20 cellular contexts compared by ENCODE assay signal in the genomic region with DNA sequence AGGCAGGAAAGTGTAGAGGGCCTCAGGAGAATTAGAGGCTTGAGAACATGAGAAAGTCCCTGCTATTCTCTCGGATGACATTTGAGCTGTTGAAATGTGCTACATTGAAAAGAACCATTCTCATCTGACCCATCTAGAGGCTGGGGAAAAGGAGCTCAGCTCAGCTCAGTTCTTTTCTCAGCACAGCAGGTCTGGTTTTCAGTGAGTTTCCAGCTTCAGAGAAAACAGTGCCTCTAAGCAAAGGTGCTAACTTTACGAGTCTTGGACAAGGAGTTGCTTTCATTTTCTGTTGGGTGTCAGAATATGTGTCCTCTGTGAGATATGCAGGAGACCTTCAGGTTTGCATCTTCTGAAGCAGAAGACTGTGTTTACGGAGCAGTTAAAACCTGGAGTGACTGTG.
DNase-seq lines count a peak whose midpoint lies in the region; ATAC-seq and TF ChIP-seq lines count a peak whose summit lies in the region.
"Had no signal": no experiment of that assay in that cellular context is flagged by ENCODE, and none has a peak within 500 bp of the region (broad histone marks: within the 10 kb centered on the region; RNA-seq: fewer than 3 reads in every experiment).

No MANE protein-coding gene starts in this region.

- ATAC-seq in Right ventricle myocardium inferior (peak; percentile 23), mucosa of descending colon (peak; percentile 65), HG03378 (IDR thresholded peaks at IDR 0.05; ENCODE audit: unreplicated experiment) (no peak), GM21825 (IDR thresholded peaks at IDR 0.05; ENCODE audit: unreplicated experiment) (no peak)
- ATAC-seq: stimulated activated memory B cell treated with anti-CD40 and anti-IgM and Interleukin-4, amounts not matched to agents 10 μg/mL and 1 μg/mL and 100 μg/mL, for 72 hours; upper lobe of right lung had no signal

- no peak for TF ChIP-seq CTCF in left ventricle myocardium inferior (IDR thresholded peaks at IDR 0.05; ENCODE audit: borderline replicate concordance)
- TF ChIP-seq CTCF in mucosa of descending colon (IDR thresholded peaks at IDR 0.05): no peak
- TF ChIP-seq CTCF in vagina (IDR thresholded peaks at IDR 0.05): no peak

- no peak for DNase-seq in Right ventricle myocardium inferior (ENCODE audit: missing footprints)
- DNase-seq in left ventricle myocardium inferior: no peak
- DNase-seq in OCI-M1 (lab: John Stamatoyannopoulos, UW): peak; percentile 16
- DNase-seq in mucosa of descending colon: no peak
- DNase-seq in vagina (ENCODE audit: extremely low spot score in 2 of 2): no peak
- no peak for DNase-seq in cortex of kidney (lab: John Stamatoyannopoulos, UW)
- DNase-seq: activated B cell treated with CpG ODN at 0.5 μM for 24 hours; CD4-positive, alpha-beta T cell; GOT3; MV-4-11; NCI-H2081 treated with DMSO at 0.1 percent for 48 hours; NCI-H748 treated with DMSO at 0.1 percent for 48 hours; SHP77; spleen; upper lobe of right lung had no signal

- H3K27ac ChIP-seq in left ventricle myocardium inferior (replicated peaks) (no peak overlapping the region), vagina (peak overlapping the region; percentile 20)
- H3K27ac ChIP-seq: parathyroid adenoma, upper lobe of right lung had no signal

- H3K9me3 ChIP-seq in left ventricle myocardium inferior (replicated peaks) (no peaks in the 10 kb centered on the region), mucosa of descending colon (no peaks in the 10 kb centered on the region), vagina (no peaks in the 10 kb centered on the region)
- H3K9me3 ChIP-seq: esophagus muscularis mucosa, spleen, upper lobe of right lung had no signal

- H3K4me1 ChIP-seq in left ventricle myocardium inferior (no peaks in the 10 kb centered on the region), mucosa of descending colon (ENCODE audit: low read depth) (no peaks in the 10 kb centered on the region), vagina (no peaks in the 10 kb centered on the region)
- H3K4me1 ChIP-seq: parathyroid adenoma, spleen, upper lobe of right lung had no signal

- H3K36me3 ChIP-seq in left ventricle myocardium inferior (no peaks in the 10 kb centered on the region), mucosa of descending colon (ENCODE audit: low read depth) (no peaks in the 10 kb centered on the region), vagina (no peaks in the 10 kb centered on the region)
- H3K36me3 ChIP-seq: esophagus muscularis mucosa, spleen, upper lobe of right lung had no signal

- intact Hi-C loops in Right ventricle myocardium inferior (cut with DNase I) (no loop called here), left ventricle myocardium inferior (cut with micrococcal nuclease) (no loop called here), mucosa of descending colon (cut with DNase I, micrococcal nuclease) (no loop called here), vagina (cut with DNase I) (no loop called here)

- H3K4me3 ChIP-seq in left ventricle myocardium inferior (no peak overlapping the region), mucosa of descending colon (no peak overlapping the region), vagina (no peak overlapping the region)
- H3K4me3 ChIP-seq: esophagus muscularis mucosa, spleen, upper lobe of right lung had no signal

- H3K27me3 ChIP-seq in left ventricle myocardium inferior (ENCODE audit: low read depth): no peaks in the 10 kb centered on the region
- H3K27me3 ChIP-seq in vagina: no peaks in the 10 kb centered on the region
- H3K27me3 ChIP-seq: esophagus muscularis mucosa, spleen, upper lobe of right lung had no signal

- TF ChIP-seq POLR2A in vagina (IDR thresholded peaks at IDR 0.05): no peak

Comparison
In these comparisons a context has a peak if more than half of its experiments do, and no peak if none do; other contexts are left out.
1. ATAC-seq: peak in Right ventricle myocardium inferior (single experiment) and mucosa of descending colon (single experiment); none in HG03378 (single experiment) and GM21825 (single experiment).